Comparison of ENCODE assay signal across 25 cellular contexts in the genomic region with DNA sequence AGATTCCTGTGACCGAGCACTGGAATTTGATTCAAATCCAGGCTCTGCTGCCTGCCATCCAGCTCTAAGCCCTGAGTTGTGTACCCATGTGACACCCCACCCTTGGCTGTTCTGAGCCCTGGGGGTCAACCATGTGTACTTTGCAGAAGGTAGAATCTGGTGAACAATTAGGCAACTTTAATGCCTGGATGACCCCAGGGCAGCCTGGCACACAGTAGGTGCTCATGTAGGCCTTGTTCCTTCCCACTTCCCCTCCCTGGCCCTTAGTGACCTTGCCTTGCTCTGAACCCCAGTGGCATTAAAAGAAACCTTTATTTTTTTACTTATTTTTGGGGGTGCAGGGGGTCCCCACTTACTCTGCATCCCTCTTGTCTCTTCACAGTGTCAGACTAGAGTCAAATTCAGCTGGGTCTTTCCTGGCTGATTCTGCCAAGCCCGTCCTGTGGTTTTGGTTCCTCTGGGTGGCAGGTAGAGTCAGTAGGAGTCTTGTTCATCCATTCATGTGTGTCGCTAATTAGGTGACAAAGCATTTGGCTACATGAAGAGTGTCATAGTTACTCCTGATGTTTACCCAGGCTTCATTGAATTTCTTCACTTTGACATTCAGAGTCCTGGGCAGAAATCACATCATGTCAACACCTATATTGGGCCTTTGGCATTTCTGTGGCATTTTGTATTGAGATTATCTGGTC.
"Had no signal": no experiment of that assay in that cellular context is flagged by ENCODE, and none has a peak within 500 bp of the region (broad histone marks: within the 10 kb centered on the region; RNA-seq: fewer than 3 reads in every experiment).

No MANE protein-coding gene starts in this region.

- H3K27ac Mint-ChIP-seq: activated CD4-positive, alpha-beta memory T cell treated with anti-CD3 and anti-CD28 coated beads for 36 hours; activated CD4-positive, alpha-beta T cell treated with anti-CD3 and anti-CD28 coated beads, Interleukin-2, amount 10 ng/mL, durations not matched to agents 7 days and 5 days; activated naive CD4-positive, alpha-beta T cell treated with anti-CD3 and anti-CD28 coated beads for 36 hours; activated naive CD8-positive, alpha-beta T cell; activated T-helper 17 cell treated with anti-CD3 and anti-CD28 coated beads, Interleukin-2, amount 50 U/mL, for 72 hours; T-cell had no signal

- ATAC-seq: activated T-helper 17 cell treated with anti-CD3 and anti-CD28 coated beads, Interleukin-2, amount 50 U/mL, for 72 hours; PC-3; T-cell had no signal

- H3K4me3 ChIP-seq: cardiac muscle cell had no signal

- H3K4me1 Mint-ChIP-seq: activated T-helper 17 cell treated with anti-CD3 and anti-CD28 coated beads, Interleukin-2, amount 50 U/mL, for 72 hours had no signal

- H3K36me3 ChIP-seq: brain microvascular endothelial cell, cardiac muscle cell had no signal

- H3K9me3 Mint-ChIP-seq: activated CD4-positive, alpha-beta memory T cell treated with anti-CD3 and anti-CD28 coated beads for 36 hours; activated CD4-positive, alpha-beta T cell treated with anti-CD3 and anti-CD28 coated beads, Interleukin-2, amount 10 ng/mL, durations not matched to agents 7 days and 5 days; activated naive CD4-positive, alpha-beta T cell treated with anti-CD3 and anti-CD28 coated beads for 36 hours; activated T-helper 17 cell treated with anti-CD3 and anti-CD28 coated beads, Interleukin-2, amount 50 U/mL, for 72 hours; T-cell had no signal

- H3K27me3 Mint-ChIP-seq: activated CD4-positive, alpha-beta memory T cell treated with anti-CD3 and anti-CD28 coated beads for 36 hours; activated CD4-positive, alpha-beta T cell treated with anti-CD3 and anti-CD28 coated beads, Interleukin-2, amount 10 ng/mL, durations not matched to agents 7 days and 5 days; activated naive CD8-positive, alpha-beta T cell had no signal

- H3K4me3 Mint-ChIP-seq: activated CD4-positive, alpha-beta memory T cell treated with anti-CD3 and anti-CD28 coated beads for 36 hours; activated CD4-positive, alpha-beta T cell treated with anti-CD3 and anti-CD28 coated beads, Interleukin-2, amount 10 ng/mL, durations not matched to agents 7 days and 5 days; activated naive CD4-positive, alpha-beta T cell treated with anti-CD3 and anti-CD28 coated beads for 36 hours; activated naive CD8-positive, alpha-beta T cell; activated T-helper 17 cell treated with anti-CD3 and anti-CD28 coated beads, Interleukin-2, amount 50 U/mL, for 72 hours; T-cell had no signal

- DNase-seq: activated CD4-positive, alpha-beta memory T cell treated with anti-CD3 and anti-CD28 coated beads for 36 hours; activated CD4-positive, alpha-beta T cell treated with anti-CD3 and anti-CD28 coated beads, Interleukin-2, amount 10 ng/mL, durations not matched to agents 7 days and 5 days; activated CD4-positive, CD25-positive, alpha-beta regulatory T cell; activated gamma-delta T cell; activated naive CD4-positive, alpha-beta T cell treated with anti-CD3 and anti-CD28 coated beads for 36 hours; activated T-cell treated with anti-CD3 and anti-CD28 coated beads for 4 hours; activated T-cell treated with anti-CD3 and anti-CD28 coated beads, Interleukin-2, amount 50 U/mL, for 48 hours; amygdala; brain microvascular endothelial cell; Kasumi-1; NCI-H1105 treated with DMSO at 0.1 percent for 48 hours; NCI-H1436 treated with DMSO at 0.1 percent for 48 hours; NCI-H187; NCI-H2081; NCI-H446; NCI-H524; PC-3; SIG-M5; T-cell; T-helper 2 cell; T1000 had no signal

- H3K27me3 ChIP-seq: cardiac muscle cell had no signal

- H3K27ac ChIP-seq: brain microvascular endothelial cell, cardiac muscle cell had no signal

- H3K36me3 Mint-ChIP-seq: activated CD4-positive, alpha-beta memory T cell treated with anti-CD3 and anti-CD28 coated beads for 36 hours; activated naive CD8-positive, alpha-beta T cell; T-cell had no signal

- FAIRE-seq: TTC549 had no signal
